Comparison of ENCODE assay signal across 1 cellular context in the genomic region with DNA sequence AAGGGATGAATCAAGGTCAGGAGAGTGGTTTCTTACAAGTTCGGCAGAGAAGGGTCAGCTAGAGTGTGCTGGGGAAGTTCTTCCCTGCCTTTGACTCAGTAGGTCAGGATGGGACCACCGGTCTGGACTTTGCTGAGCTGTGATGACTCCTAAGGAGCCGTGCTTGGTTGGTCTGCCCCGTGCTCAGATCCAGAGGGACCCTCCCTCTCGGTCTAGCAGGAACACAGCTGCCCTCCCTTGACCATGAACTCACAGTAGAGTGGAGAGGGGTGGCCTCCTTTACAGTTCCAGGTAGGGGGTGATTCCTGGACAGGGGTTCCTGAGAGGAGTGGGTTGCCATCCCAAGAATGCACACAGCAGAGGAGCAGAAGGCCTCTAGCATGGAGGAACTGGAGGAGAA.
TF ChIP-seq lines count a peak whose summit lies in the region.

No MANE protein-coding gene starts in this region.

TF ChIP-seq in HCT116, 20 proteins besides CTCF, POLR2A, EP300 and RAD21:
- TF ChIP-seq TCF7L2 (IDR thresholded peaks at IDR 0.05; ENCODE audit: borderline replicate concordance, extremely low read depth, insufficient read depth, insufficient read length) (no peak), POLR2AphosphoS5 (IDR thresholded peaks at IDR 0.05; ENCODE audit: low read depth, low read length) (no peak; the same call in 1 of the 2 replicates)
